ENCODE assay signal across 19 cellular contexts in the genomic region with DNA sequence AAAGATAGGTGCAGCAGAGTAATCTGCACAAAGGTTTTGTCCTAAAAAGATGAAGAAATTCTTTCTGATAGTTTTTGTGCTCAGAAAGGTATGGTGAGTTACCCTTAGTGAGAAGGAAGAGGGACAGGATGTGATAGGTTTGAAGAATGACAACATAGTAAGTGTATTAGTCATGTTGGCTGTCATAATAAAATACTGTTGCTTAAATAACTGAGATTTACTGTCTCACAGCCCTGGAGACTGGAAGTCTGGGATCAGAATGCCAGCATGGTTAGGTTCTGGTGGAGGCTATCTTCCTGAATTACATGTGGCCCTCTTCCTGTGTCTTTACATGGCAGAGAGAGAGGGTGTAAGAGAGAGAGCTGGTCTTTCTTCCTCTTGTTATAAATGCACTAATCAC.
A peak's percentile ranks its signal among the peaks of the same experiment; 100 is the strongest.
DNase-seq lines count a peak whose midpoint lies in the region; ATAC-seq and TF ChIP-seq lines count a peak whose summit lies in the region.
"Had no signal": no experiment of that assay in that cellular context is flagged by ENCODE, and none has a peak within 500 bp of the region (broad histone marks: within the 10 kb centered on the region; RNA-seq: fewer than 3 reads in every experiment).

No MANE protein-coding gene starts in this region.

- H3T11ph ChIP-seq in H9 (ENCODE audit: low read length): no peak overlapping the region

- H2BK15ac ChIP-seq in H9 (ENCODE audit: low read depth, low read length): no peak overlapping the region

- peaks cover 25 to 52% (median 44%) of the 10 kb centered on the region in 3 experiments for H3K36me3 Mint-ChIP-seq in H9 (ENCODE audit: insufficient read depth in 1 of 3, low read depth in 3 of 3)

- no peak overlapping the region for H3K23ac ChIP-seq in H9 (ENCODE audit: insufficient read length, low read depth, low read length)

- no peak overlapping the region for H3K4ac ChIP-seq in H9 (ENCODE audit: low read depth, low read length)

- peaks cover 32 to 34% of the 10 kb centered on the region in 2 experiments for H3K9me3 Mint-ChIP-seq in H9

- H4K5ac ChIP-seq in H9 (ENCODE audit: insufficient read length, low read depth, low read length): no peak overlapping the region

- no peak overlapping the region for H2BK120ac ChIP-seq in H9 (ENCODE audit: low read depth, low read length, poor library complexity, severe bottlenecking)

- no peak overlapping the region for H3K27ac Mint-ChIP-seq in H9
- H3K27ac Mint-ChIP-seq: activated B cell treated with CpG ODN at 0.5 μM for 24 hours; immature natural killer cell; naive thymus-derived CD8-positive, alpha-beta T cell had no signal

- peak; percentile 96 for ATAC-seq in SK-N-SH treated with all-trans-retinoic acid at 6 μM for 48 hours
- no peak for ATAC-seq in HG03196 (IDR thresholded peaks at IDR 0.05; ENCODE audit: unreplicated experiment)
- ATAC-seq: naive thymus-derived CD8-positive, alpha-beta T cell had no signal

- H2AK5ac ChIP-seq in H9 (ENCODE audit: insufficient read length, low read length): no peak overlapping the region

- H3K27ac ChIP-seq in H9 (ENCODE audit: insufficient read length, low read depth, low read length): no peak overlapping the region
- H3K27ac ChIP-seq: BLaER1 treated with 17β-estradiol and CSF1 and Interleukin-3, amounts not matched to agents 10 nM and 100 nM; testis had no signal

- no peaks in the 10 kb centered on the region for H3K9me3 ChIP-seq in H9 (ENCODE audit: control insufficient read depth, low read depth, low read length)
- H3K9me3 ChIP-seq: testis had no signal

- TF ChIP-seq CTCF in HFF-Myc (IDR thresholded peaks at IDR 0.05; ENCODE audit: low read depth, low read length, missing control alignments) (no peak), fibroblast of pulmonary artery (IDR thresholded peaks at IDR 0.05; ENCODE audit: low read length, missing control alignments) (no peak), H9 (conservative IDR thresholded peaks at IDR 0.05) (no peak)

- H3K4me3 Mint-ChIP-seq in H9: no peak overlapping the region
- H3K4me3 Mint-ChIP-seq: activated B cell treated with CpG ODN at 0.5 μM for 24 hours; immature natural killer cell; naive thymus-derived CD8-positive, alpha-beta T cell had no signal

- H3K23me2 ChIP-seq in H9 (ENCODE audit: insufficient read length, low read depth, low read length, poor library complexity, severe bottlenecking): no peaks in the 10 kb centered on the region

- no peak overlapping the region for H2BK20ac ChIP-seq in H9 (ENCODE audit: low read depth, low read length, poor library complexity, severe bottlenecking)

- no peaks in the 10 kb centered on the region for H3K79me1 ChIP-seq in H9 (ENCODE audit: insufficient read depth, low read depth, low read length, poor library complexity, severe bottlenecking)

- no peak overlapping the region for H3K56ac ChIP-seq in H9 (ENCODE audit: insufficient read length, low read depth, low read length)

- H4K20me1 ChIP-seq in H9 (ENCODE audit: control insufficient read depth, insufficient read depth, insufficient read length): no peaks in the 10 kb centered on the region
- H4K20me1 ChIP-seq: BLaER1 treated with 17β-estradiol and CSF1 and Interleukin-3, amounts not matched to agents 10 nM and 100 nM had no signal

- no peaks in the 10 kb centered on the region for H3K27me3 ChIP-seq in H9 (ENCODE audit: insufficient read depth, low read length)
- H3K27me3 ChIP-seq: BLaER1 treated with 17β-estradiol and CSF1 and Interleukin-3, amounts not matched to agents 10 nM and 100 nM; testis had no signal

- H3K14ac ChIP-seq in H9 (ENCODE audit: insufficient read depth, low read length): no peak overlapping the region

- no peak overlapping the region for H4K91ac ChIP-seq in H9 (ENCODE audit: insufficient read length, low read depth, low read length)

- no peak overlapping the region for H2AFZ ChIP-seq in H9 (ENCODE audit: low read length)

- H3K79me2 ChIP-seq in H9 (ENCODE audit: insufficient read depth, low read length): no peaks in the 10 kb centered on the region

- H3K4me3 ChIP-seq in HFF-Myc (replicated peaks; ENCODE audit: low read depth, low read length): no peak overlapping the region
- H3K4me3 ChIP-seq in fibroblast of pulmonary artery (replicated peaks; ENCODE audit: low read depth, low read length): no peak overlapping the region
- H3K4me3 ChIP-seq: BLaER1 treated with 17β-estradiol and CSF1 and Interleukin-3, amounts not matched to agents 10 nM and 100 nM; lung; testis had no signal

- H3K4me2 ChIP-seq in H9 (ENCODE audit: insufficient read depth, insufficient read length, low read length): no peak overlapping the region
- H3K4me2 ChIP-seq: BLaER1 treated with 17β-estradiol and CSF1 and Interleukin-3, amounts not matched to agents 10 nM and 100 nM had no signal

- no peak overlapping the region for H2BK12ac ChIP-seq in H9 (ENCODE audit: insufficient read length, low read depth, low read length)

- H3K4me1 Mint-ChIP-seq in H9: peaks cover 9 to 12% of the 10 kb centered on the region in 2 experiments
- H3K4me1 Mint-ChIP-seq: activated B cell treated with CpG ODN at 0.5 μM for 24 hours; immature natural killer cell; naive thymus-derived CD8-positive, alpha-beta T cell had no signal

- no peak overlapping the region for H3K9ac ChIP-seq in H9 (ENCODE audit: extremely low read depth, insufficient read length, low read length)
- H3K9ac ChIP-seq: BLaER1 treated with 17β-estradiol and CSF1 and Interleukin-3, amounts not matched to agents 10 nM and 100 nM had no signal

- H2BK5ac ChIP-seq in H9 (ENCODE audit: insufficient read length, low read length): no peak overlapping the region

- no peaks in the 10 kb centered on the region for H3K27me3 Mint-ChIP-seq in H9 (ENCODE audit: low read depth)
- H3K27me3 Mint-ChIP-seq: activated B cell treated with CpG ODN at 0.5 μM for 24 hours had no signal

- peak; percentile 17 for DNase-seq in HFF-Myc (ENCODE audit: extremely low read depth, low read depth)
- peak; percentile 11 for DNase-seq in fibroblast of pulmonary artery (ENCODE audit: low read depth)
- peak; percentile 31 for DNase-seq in renal cortical epithelial cell (ENCODE audit: low read depth)
- no peak for DNase-seq in H9
- no peak for DNase-seq in activated T-cell treated with anti-CD3 and anti-CD28 coated beads for 4 hours
- no peak for DNase-seq in cerebellar cortex (ENCODE audit: low spot score)
- DNase-seq: activated B cell treated with CpG ODN at 0.5 μM for 24 hours; cerebellar nuclear complex; immature natural killer cell; MM.1S; naive thymus-derived CD8-positive, alpha-beta T cell; NCI-H1694 treated with DMSO at 0.1 percent for 48 hours; NCI-H446; SHP77 treated with DMSO at 0.1 percent for 48 hours; testis had no signal

- H3K18ac ChIP-seq in H9 (ENCODE audit: insufficient read length, low read depth, low read length): no peak overlapping the region

- H4K8ac ChIP-seq in H9 (replicated peaks; ENCODE audit: insufficient read length, low read depth, low read length): no peak overlapping the region

- H3K4me1 ChIP-seq in H9 (ENCODE audit: insufficient read depth, low read length): peaks cover 2% of the 10 kb centered on the region; the same call in 1 of the 2 replicates
- H3K4me1 ChIP-seq: BLaER1 treated with 17β-estradiol and CSF1 and Interleukin-3, amounts not matched to agents 10 nM and 100 nM; testis had no signal

TF ChIP-seq in SK-N-SH treated with all-trans-retinoic acid at 6 μM for 48 hours, 23 proteins besides CTCF, POLR2A, EP300 and RAD21 (continues in another document):
- peak; percentile 25; the same call in 1 of the 2 replicates for TF ChIP-seq TOX (CRISPR knock-in tag; IDR thresholded peaks at IDR 0.05; ENCODE audit: borderline replicate concordance)
- peak; percentile 77 for TF ChIP-seq ISL1 (CRISPR knock-in tag; IDR thresholded peaks at IDR 0.05)
- TF ChIP-seq ZC3H10 (CRISPR knock-in tag; IDR thresholded peaks at IDR 0.05): 0 out of 2 replicates have a peak, but pooled peaks have one; percentile 14
- TF ChIP-seq, protein P1, sequence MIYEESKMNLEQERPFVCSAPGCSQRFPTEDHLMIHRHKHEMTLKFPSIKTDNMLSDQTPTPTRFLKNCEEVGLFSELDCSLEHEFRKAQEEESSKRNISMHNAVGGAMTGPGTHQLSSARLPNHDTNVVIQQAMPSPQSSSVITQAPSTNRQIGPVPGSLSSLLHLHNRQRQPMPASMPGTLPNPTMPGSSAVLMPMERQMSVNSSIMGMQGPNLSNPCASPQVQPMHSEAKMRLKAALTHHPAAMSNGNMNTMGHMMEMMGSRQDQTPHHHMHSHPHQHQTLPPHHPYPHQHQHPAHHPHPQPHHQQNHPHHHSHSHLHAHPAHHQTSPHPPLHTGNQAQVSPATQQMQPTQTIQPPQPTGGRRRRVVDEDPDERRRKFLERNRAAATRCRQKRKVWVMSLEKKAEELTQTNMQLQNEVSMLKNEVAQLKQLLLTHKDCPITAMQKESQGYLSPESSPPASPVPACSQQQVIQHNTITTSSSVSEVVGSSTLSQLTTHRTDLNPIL (CRISPR knock-in tag; IDR thresholded peaks at IDR 0.05; ENCODE audit: low read depth): no peak
- TF ChIP-seq, protein P2, sequence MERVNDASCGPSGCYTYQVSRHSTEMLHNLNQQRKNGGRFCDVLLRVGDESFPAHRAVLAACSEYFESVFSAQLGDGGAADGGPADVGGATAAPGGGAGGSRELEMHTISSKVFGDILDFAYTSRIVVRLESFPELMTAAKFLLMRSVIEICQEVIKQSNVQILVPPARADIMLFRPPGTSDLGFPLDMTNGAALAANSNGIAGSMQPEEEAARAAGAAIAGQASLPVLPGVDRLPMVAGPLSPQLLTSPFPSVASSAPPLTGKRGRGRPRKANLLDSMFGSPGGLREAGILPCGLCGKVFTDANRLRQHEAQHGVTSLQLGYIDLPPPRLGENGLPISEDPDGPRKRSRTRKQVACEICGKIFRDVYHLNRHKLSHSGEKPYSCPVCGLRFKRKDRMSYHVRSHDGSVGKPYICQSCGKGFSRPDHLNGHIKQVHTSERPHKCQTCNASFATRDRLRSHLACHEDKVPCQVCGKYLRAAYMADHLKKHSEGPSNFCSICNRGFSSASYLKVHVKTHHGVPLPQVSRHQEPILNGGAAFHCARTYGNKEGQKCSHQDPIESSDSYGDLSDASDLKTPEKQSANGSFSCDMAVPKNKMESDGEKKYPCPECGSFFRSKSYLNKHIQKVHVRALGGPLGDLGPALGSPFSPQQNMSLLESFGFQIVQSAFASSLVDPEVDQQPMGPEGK (CRISPR knock-in tag; IDR thresholded peaks at IDR 0.05; ENCODE audit: borderline replicate concordance): no peak
- no peak for TF ChIP-seq GLIS3 (CRISPR knock-in tag; IDR thresholded peaks at IDR 0.05)

Comparison
In these comparisons a context has a peak if more than half of its experiments do, and no peak if none do; other contexts are left out.
1. DNase-seq: peak in HFF-Myc (single experiment), fibroblast of pulmonary artery (single experiment) and renal cortical epithelial cell (single experiment); none in H9 (single experiment), activated T-cell treated with anti-CD3 and anti-CD28 coated beads for 4 hours (single experiment) and cerebellar cortex (single experiment).